Comparison of ENCODE assay signal across 8 cellular contexts in the genomic region with DNA sequence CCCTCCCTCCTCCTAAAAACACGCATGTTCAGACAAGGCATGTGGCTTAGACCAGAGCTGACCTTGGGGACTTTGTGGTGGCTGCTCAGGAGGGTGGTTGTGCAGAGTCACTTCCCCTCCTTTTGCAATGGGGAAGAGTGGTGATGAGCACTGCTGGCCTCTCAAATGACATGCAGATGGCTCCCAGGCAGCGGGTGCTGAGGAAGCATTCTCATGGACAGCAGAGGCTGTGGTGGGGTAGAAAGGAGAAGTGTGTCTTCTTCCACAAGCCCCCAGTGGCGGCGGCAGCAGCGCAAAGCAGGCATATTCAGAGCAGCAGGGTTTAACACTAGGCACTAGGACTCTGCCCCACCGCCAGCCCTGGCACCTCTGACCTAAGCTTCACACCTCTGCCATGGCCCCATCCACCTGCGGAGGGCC.
A peak's percentile ranks its signal among the peaks of the same experiment; 100 is the strongest.
DNase-seq lines count a peak whose midpoint lies in the region; ATAC-seq and TF ChIP-seq lines count a peak whose summit lies in the region.

No MANE protein-coding gene starts in this region.

- peak overlapping the region; percentile 95 for H3K27ac ChIP-seq in temporal lobe (ENCODE audit: low read depth, low read length)

- POLR2A ChIA-PET in GM10248 (lab: Yijun Ruan, JAX) = no interaction called here

- intact Hi-C loops in head of caudate nucleus (cut with DNase I) = loop anchor here (5.0 kb wide), 1 partner anchor 131 kb away; a partner anchor contains a TSS

- DNase-seq in GM10248 (ENCODE audit: extremely low spot score) (peak; percentile 65), NOMO-1 (lab: John Stamatoyannopoulos, UW; ENCODE audit: unreplicated experiment in 2 of 2) (peak; percentile 95 to 99), head of caudate nucleus (peak in 35 of 42 donors; percentile 29 to 81 (median 56)), RKO (ENCODE audit: low spot score) (no peak), DMS114 treated with DMSO at 0.1 percent for 48 hours (lab: John Stamatoyannopoulos, UW; ENCODE audit: unreplicated experiment) (no peak)

- TF ChIP-seq CTCF in GM10248 (IDR thresholded peaks at IDR 0.05; ENCODE audit: control extremely low read depth, extremely low read depth, low read depth, missing control alignments) = no peak

- CTCF ChIA-PET in GM10248 (lab: Yijun Ruan, JAX) = interaction anchor here (1.4 to 11.4 kb wide), 4 partner anchors 8 to 367 kb away, joined by 4 to 129 read pairs (median 11); no protein-coding TSS in a partner anchor

- ATAC-seq in GM21619 (IDR thresholded peaks at IDR 0.05; ENCODE audit: unreplicated experiment) (peak; percentile 33), GM19455 (IDR thresholded peaks at IDR 0.05; ENCODE audit: unreplicated experiment) (no peak)

Comparison
In these comparisons a context has a peak if more than half of its experiments do, and no peak if none do; other contexts are left out.
1. DNase-seq: peak in GM10248 (single experiment), NOMO-1 (2 of 2) and head of caudate nucleus (35 of 42); none in RKO (single experiment) and DMS114 treated with DMSO at 0.1 percent for 48 hours (single experiment).